Comparison of ENCODE assay signal across 8 cellular contexts in the genomic region with DNA sequence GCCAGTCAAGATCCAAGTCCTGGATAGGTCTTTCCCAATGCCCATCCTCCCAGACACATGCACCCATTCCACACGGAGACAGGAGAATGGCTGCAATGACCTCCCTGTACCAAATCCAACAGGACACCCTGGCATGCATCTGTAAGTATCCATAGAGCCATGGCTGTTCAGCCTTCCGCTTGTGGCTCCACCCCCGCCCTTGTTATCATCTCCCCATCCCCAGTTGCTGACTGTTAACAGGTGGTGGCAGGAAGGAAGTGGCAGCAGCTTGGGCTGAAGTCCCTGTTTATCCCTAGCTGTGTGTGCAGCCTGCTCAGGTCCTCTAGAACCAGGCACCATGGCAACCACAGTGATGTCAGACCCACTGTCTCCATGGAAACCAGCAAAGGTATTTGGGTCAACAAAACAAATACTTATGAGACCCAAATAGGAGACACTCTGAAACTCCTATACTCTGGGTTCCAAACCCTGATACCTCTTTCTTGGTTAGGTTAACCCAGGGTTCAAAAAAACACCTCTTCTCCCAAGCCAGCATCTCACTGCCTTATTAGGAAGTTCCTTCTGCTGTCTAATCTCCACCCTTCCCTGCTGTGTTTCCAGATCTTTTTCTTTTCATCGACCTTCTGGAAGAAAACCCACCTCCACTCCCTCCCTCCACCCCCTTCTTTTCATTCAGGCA. TPM values are rescaled to one million over a fixed set of nuclear protein-coding genes. Genes with fewer than 3 reads are reported as not detected.
DNase-seq lines count a peak whose midpoint lies in the region; ATAC-seq and TF ChIP-seq lines count a peak whose summit lies in the region.

No MANE protein-coding gene starts in this region.

- H4K91ac ChIP-seq in mesenchymal stem cell (ENCODE audit: low read length), result no peak overlapping the region

- in situ Hi-C loops in HAP-1 (cut with MboI; ENCODE audit: low sequenced_read_pairs), result no loop called here

- H3K4me3 ChIP-seq in DND-41 (ENCODE audit: low read depth in 1 of 2, low read length in 2 of 2) (peak overlapping the region; percentile 52 to 82), HAP-1 (peak overlapping the region; percentile 36), mesenchymal stem cell (ENCODE audit: insufficient read depth in 1 of 2, low read depth in 1 of 2, low read length in 2 of 2) (peak overlapping the region in 1 of 2 experiments; percentile 90)

- H3K27me3 ChIP-seq in DND-41 (ENCODE audit: insufficient read depth, low read length, poor library complexity) (no peaks in the 10 kb centered on the region), HAP-1 (ENCODE audit: low read depth) (no peaks in the 10 kb centered on the region), mesenchymal stem cell (ENCODE audit: control insufficient read depth in 1 of 2, insufficient read depth in 1 of 2, low read length in 2 of 2) (no peaks in the 10 kb centered on the region)

- H2BK12ac ChIP-seq in mesenchymal stem cell (ENCODE audit: low read length in 2 of 2), result peak overlapping the region; percentile 9 to 58

- H3K36me3 Mint-ChIP-seq in activated CD4-positive, alpha-beta T cell treated with anti-CD3 and anti-CD28 coated beads, Interleukin-2, amount 10 ng/mL, durations not matched to agents 24 days and 14 days (ENCODE audit: low read depth), result peaks cover 29% of the 10 kb centered on the region

- H3K23ac ChIP-seq in mesenchymal stem cell (ENCODE audit: low read length in 2 of 2), result no peak overlapping the region

- H2AFZ ChIP-seq in DND-41 (ENCODE audit: low read depth, low read length) (peak overlapping the region; percentile 82), mesenchymal stem cell (ENCODE audit: low read depth, low read length) (no peak overlapping the region)

- H3K36me3 ChIP-seq in DND-41 (ENCODE audit: insufficient read depth, low read length), result peaks cover 28% of the 10 kb centered on the region
- peaks cover 19% of the 10 kb centered on the region for H3K36me3 ChIP-seq in HAP-1 (replicated peaks)
- peaks cover 31 to 36% of the 10 kb centered on the region in 2 experiments for H3K36me3 ChIP-seq in mesenchymal stem cell (ENCODE audit: control insufficient read depth in 1 of 2, insufficient read depth in 2 of 2, low read depth in 1 of 2, low read length in 2 of 2)

- H3K27ac ChIP-seq in DND-41 (ENCODE audit: low read length) (peak overlapping the region; percentile 88), mesenchymal stem cell (ENCODE audit: low read length, poor library complexity, severe bottlenecking) (peak overlapping the region; percentile 92)

- peak overlapping the region; percentile 87 for H3K4me3 Mint-ChIP-seq in activated CD4-positive, alpha-beta T cell treated with anti-CD3 and anti-CD28 coated beads, Interleukin-2, amount 10 ng/mL, durations not matched to agents 24 days and 14 days

- peak overlapping the region; percentile 64 for H3K9ac ChIP-seq in DND-41 (ENCODE audit: low read depth, low read length)
- peak overlapping the region; percentile 97 for H3K9ac ChIP-seq in mesenchymal stem cell (ENCODE audit: low read length)

- no peak overlapping the region for H2BK120ac ChIP-seq in mesenchymal stem cell (ENCODE audit: low read depth, low read length)

- ATAC-seq in DND-41 (ENCODE audit: insufficient read depth, low read depth), result peak; percentile 90

- DNase-seq in DND-41, result peak; percentile 89
- peak; percentile 45 to 62 for DNase-seq in HAP-1 (ENCODE audit: low spot score in 2 of 2)
- peak; percentile 24 for DNase-seq in NCI-H2171 (lab: John Stamatoyannopoulos, UW)
- peak; percentile 98 for DNase-seq in activated CD4-positive, alpha-beta T cell treated with anti-CD3 and anti-CD28 coated beads, Interleukin-2, amount 10 ng/mL, durations not matched to agents 24 days and 14 days
- DNase-seq in dermis microvascular lymphatic vessel endothelial cell (ENCODE audit: low read depth in 2 of 2), result peak; percentile 92 to 95
- DNase-seq in mesenchymal stem cell, result peak; percentile 93
- DNase-seq in stimulated activated CD8-positive, alpha-beta memory T cell treated with anti-CD3 and anti-CD28 coated beads, Interleukin-15, amount 100 ng/mL, for 1 hour (ENCODE audit: low read depth), result peak; percentile 80
- DNase-seq in NOMO-1 treated with dmso at 0.1 percent for 144 hours (lab: John Stamatoyannopoulos, UW; ENCODE audit: unreplicated experiment), result no peak

- H2BK15ac ChIP-seq in mesenchymal stem cell (ENCODE audit: low read depth, poor library complexity, severe bottlenecking), result no peak overlapping the region

- H3K9me3 ChIP-seq in DND-41 (ENCODE audit: insufficient read depth, low read length, severe bottlenecking), result no peaks in the 10 kb centered on the region
- no peaks in the 10 kb centered on the region for H3K9me3 ChIP-seq in HAP-1
- H3K9me3 ChIP-seq in mesenchymal stem cell (ENCODE audit: control insufficient read depth, low read length), result no peaks in the 10 kb centered on the region

- H3K4me2 ChIP-seq in DND-41 (ENCODE audit: insufficient read depth, low read length), result peak overlapping the region; percentile 88
- H3K4me2 ChIP-seq in mesenchymal stem cell (ENCODE audit: low read length, poor library complexity, severe bottlenecking), result peak overlapping the region; percentile 78

- H2AK5ac ChIP-seq in mesenchymal stem cell (ENCODE audit: low read length, severe bottlenecking), result peak overlapping the region; percentile 47

- no peak overlapping the region for H3K4ac ChIP-seq in mesenchymal stem cell (ENCODE audit: low read depth in 1 of 2, low read length in 2 of 2)

- H3K27ac Mint-ChIP-seq in activated CD4-positive, alpha-beta T cell treated with anti-CD3 and anti-CD28 coated beads, Interleukin-2, amount 10 ng/mL, durations not matched to agents 24 days and 14 days, result peak overlapping the region; percentile 96

- no peak for TF ChIP-seq CTCF in DND-41 (IDR thresholded peaks at IDR 0.05; ENCODE audit: borderline replicate concordance, extremely low read depth, low read length, poor library complexity, severe bottlenecking)

- intact Hi-C loops in activated CD4-positive, alpha-beta T cell treated with anti-CD3 and anti-CD28 coated beads, Interleukin-2, amount 10 ng/mL, durations not matched to agents 24 days and 14 days (cut with micrococcal nuclease), result loop anchor here (1.0 kb wide), 3 partner anchors 18 to 396 kb away; a partner anchor contains a TSS

- no peak overlapping the region for H3K18ac ChIP-seq in mesenchymal stem cell (ENCODE audit: low read depth in 1 of 2, low read length in 2 of 2)

- peaks cover 65% of the 10 kb centered on the region for H3K79me1 ChIP-seq in mesenchymal stem cell (replicated peaks; ENCODE audit: low read length, poor library complexity, severe bottlenecking)

- peaks cover 64% of the 10 kb centered on the region for H3K4me1 Mint-ChIP-seq in activated CD4-positive, alpha-beta T cell treated with anti-CD3 and anti-CD28 coated beads, Interleukin-2, amount 10 ng/mL, durations not matched to agents 24 days and 14 days

- H2BK5ac ChIP-seq in mesenchymal stem cell (ENCODE audit: low read depth, low read length, poor library complexity, severe bottlenecking), result no peak overlapping the region

- peaks cover 19% of the 10 kb centered on the region for H4K20me1 ChIP-seq in DND-41 (ENCODE audit: insufficient read depth, low read length)

- H3K4me1 ChIP-seq in DND-41 (ENCODE audit: insufficient read depth, low read length) (peaks cover 59% of the 10 kb centered on the region), HAP-1 (peaks cover 19% of the 10 kb centered on the region), mesenchymal stem cell (ENCODE audit: control insufficient read depth, insufficient read depth, low read depth, low read length) (peaks cover 28% of the 10 kb centered on the region)

- H3K14ac ChIP-seq in mesenchymal stem cell (ENCODE audit: low read length in 2 of 2), result no peak overlapping the region

- peaks cover 33% of the 10 kb centered on the region for H3K79me2 ChIP-seq in DND-41 (ENCODE audit: insufficient read depth, low read length)

- H3K9me3 Mint-ChIP-seq in activated CD4-positive, alpha-beta T cell treated with anti-CD3 and anti-CD28 coated beads, Interleukin-2, amount 10 ng/mL, durations not matched to agents 24 days and 14 days, result no peaks in the 10 kb centered on the region

- H4K8ac ChIP-seq in mesenchymal stem cell (ENCODE audit: low read length), result peak overlapping the region; percentile 45

- 34% methylated on average over 4 of the region's 4 CpGs for WGBS in mesenchymal stem cell

- H3K27me3 Mint-ChIP-seq in activated CD4-positive, alpha-beta T cell treated with anti-CD3 and anti-CD28 coated beads, Interleukin-2, amount 10 ng/mL, durations not matched to agents 24 days and 14 days, result no peaks in the 10 kb centered on the region

RNA-seq across cellular contexts. Expression of a gene that starts 0.7 kb away (rescaled TPM):
- 19.3 and 21.6 TPM in 2 replicates for total RNA-seq in activated CD4-positive, alpha-beta T cell treated with anti-CD3 and anti-CD28 coated beads, Interleukin-2, amount 10 ng/mL, durations not matched to agents 24 days and 14 days
- 83.6 and 101 TPM in 2 replicates for total RNA-seq in dermis microvascular lymphatic vessel endothelial cell
- polyA plus RNA-seq in mesenchymal stem cell (2013, experiment 1 of 2), result 69.2 TPM
- polyA plus RNA-seq in mesenchymal stem cell (2013, experiment 2 of 2), result 66.7 TPM

RNA-seq across cellular contexts. Expression of a gene that starts 6.4 kb away (rescaled TPM):
- total RNA-seq in activated CD4-positive, alpha-beta T cell treated with anti-CD3 and anti-CD28 coated beads, Interleukin-2, amount 10 ng/mL, durations not matched to agents 24 days and 14 days, result 34.4 and 34.8 TPM in 2 replicates
- total RNA-seq in dermis microvascular lymphatic vessel endothelial cell, result 6.6 and 12.6 TPM in 2 replicates
- polyA plus RNA-seq in mesenchymal stem cell (2013, experiment 1 of 2), result 16.1 TPM
- 15.3 TPM for polyA plus RNA-seq in mesenchymal stem cell (2013, experiment 2 of 2)

RNA-seq across cellular contexts. Expression of a gene that starts 15.4 kb away (rescaled TPM):
- 50.4 and 60.5 TPM in 2 replicates for total RNA-seq in activated CD4-positive, alpha-beta T cell treated with anti-CD3 and anti-CD28 coated beads, Interleukin-2, amount 10 ng/mL, durations not matched to agents 24 days and 14 days
- 217 and 297 TPM in 2 replicates for total RNA-seq in dermis microvascular lymphatic vessel endothelial cell
- polyA plus RNA-seq in mesenchymal stem cell (2013, experiment 1 of 2), result 352 TPM
- 344 TPM for polyA plus RNA-seq in mesenchymal stem cell (2013, experiment 2 of 2)

RNA-seq across cellular contexts. Expression of a gene that starts 18.7 kb away (rescaled TPM):
- total RNA-seq in activated CD4-positive, alpha-beta T cell treated with anti-CD3 and anti-CD28 coated beads, Interleukin-2, amount 10 ng/mL, durations not matched to agents 24 days and 14 days, result 47.4 and 47.7 TPM in 2 replicates
- total RNA-seq in dermis microvascular lymphatic vessel endothelial cell, result 8.6 and 12.0 TPM in 2 replicates
- polyA plus RNA-seq in mesenchymal stem cell (2013, experiment 1 of 2), result 21.3 TPM
- polyA plus RNA-seq in mesenchymal stem cell (2013, experiment 2 of 2), result 21.1 TPM

RNA-seq across cellular contexts. Expression of a gene that starts 19.3 kb away (rescaled TPM):
- 179 and 181 TPM in 2 replicates for total RNA-seq in activated CD4-positive, alpha-beta T cell treated with anti-CD3 and anti-CD28 coated beads, Interleukin-2, amount 10 ng/mL, durations not matched to agents 24 days and 14 days
- 63.2 and 73.7 TPM in 2 replicates for total RNA-seq in dermis microvascular lymphatic vessel endothelial cell
- 48.2 TPM for polyA plus RNA-seq in mesenchymal stem cell (2013, experiment 1 of 2)
- 48.8 TPM for polyA plus RNA-seq in mesenchymal stem cell (2013, experiment 2 of 2)
